In genomic region chr12:104108755-104109445, GRCh38 we compare ENCODE assay signal across 8 cellular contexts. TPM values are rescaled to one million over a fixed set of nuclear protein-coding genes. Genes with fewer than 3 reads are reported as not detected.
DNase-seq lines count a peak whose midpoint lies in the region; ATAC-seq and TF ChIP-seq lines count a peak whose summit lies in the region.

No MANE protein-coding gene starts in this region.

- no peaks in the 10 kb centered on the region for H3K36me3 ChIP-seq in right lobe of liver

- WGBS in right lobe of liver (ENCODE audit: insufficient coverage, low coverage, low lambda C conversion rate, missing lambda C conversion rate): 28% methylated on average over 6 of the region's 6 CpGs

- H3K4me3 ChIP-seq in right lobe of liver: no peak overlapping the region

- no peak for TF ChIP-seq POLR2A in right lobe of liver (IDR thresholded peaks at IDR 0.05)

- intact Hi-C loops in right lobe of liver (cut with DNase I): no loop called here

- peak; percentile 80 to 95 (median 92) for TF ChIP-seq CTCF in right lobe of liver (IDR thresholded peaks at IDR 0.05)

- no peaks in the 10 kb centered on the region for H3K27me3 ChIP-seq in right lobe of liver

- peak; percentile 55 for DNase-seq in GDM1 (lab: John Stamatoyannopoulos, UW)
- peak; percentile 71 for DNase-seq in NCI-H774 (lab: John Stamatoyannopoulos, UW)
- DNase-seq in activated CD4-positive, alpha-beta T cell treated with anti-CD3 and anti-CD28 coated beads, Interleukin-2, amount 50 U/mL, for 4 hours: peak; percentile 87 to 88
- peak; percentile 94 for DNase-seq in dermis blood vessel endothelial cell
- DNase-seq in right lobe of liver: peak; percentile 65 to 81 (median 77)
- peak; percentile 75 to 82 (median 77) for DNase-seq in stimulated activated CD4-positive, alpha-beta T cell treated with anti-CD3 and anti-CD28 coated beads, TNF-alpha, amount 100 ng/mL, for 4 hours (ENCODE audit: low read depth in 3 of 3)

- peaks cover 0 to 20% (median 3%) of the 10 kb centered on the region in 4 donors for H3K4me1 ChIP-seq in right lobe of liver

- ATAC-seq in HG03432 (IDR thresholded peaks at IDR 0.05; ENCODE audit: unreplicated experiment) (peak; percentile 69), right lobe of liver (peak; percentile 84 to 93 (median 90)), HG03460 (IDR thresholded peaks at IDR 0.05; ENCODE audit: unreplicated experiment) (no peak)

- H3K27ac ChIP-seq in right lobe of liver: peak overlapping the region in 1 of 3 donors; percentile 25

- H3K9me3 ChIP-seq in right lobe of liver: no peaks in the 10 kb centered on the region

RNA-seq across cellular contexts. Expression of gene NFYB, which starts 29.1 kb away (rescaled TPM):
- total RNA-seq in dermis blood vessel endothelial cell (17.4 and 23.6 TPM in 2 replicates), right lobe of liver (10 to 100 TPM; 10.1 to 12.9 (median 12.2) TPM)

RNA-seq across cellular contexts. Expression of gene HCFC2, which starts 44.6 kb away (rescaled TPM):
- 26.9 and 28.6 TPM in 2 replicates for total RNA-seq in dermis blood vessel endothelial cell
- total RNA-seq in right lobe of liver: 10 to 100 TPM in 3 of 6 experiments, 1 to 10 TPM in 3; 7.3 to 12.7 (median 9.7) TPM

RNA-seq across cellular contexts. Expression of gene GLT8D2, which starts 58.9 kb away (rescaled TPM):
- total RNA-seq in dermis blood vessel endothelial cell (3.4 and 4.1 TPM in 2 replicates), right lobe of liver (1 to 10 TPM in 2 of 6 experiments, under 1 TPM in 4; 0.44 to 1.2 (median 0.79) TPM)
